32 cellular contexts compared by ENCODE assay signal in the genomic region with DNA sequence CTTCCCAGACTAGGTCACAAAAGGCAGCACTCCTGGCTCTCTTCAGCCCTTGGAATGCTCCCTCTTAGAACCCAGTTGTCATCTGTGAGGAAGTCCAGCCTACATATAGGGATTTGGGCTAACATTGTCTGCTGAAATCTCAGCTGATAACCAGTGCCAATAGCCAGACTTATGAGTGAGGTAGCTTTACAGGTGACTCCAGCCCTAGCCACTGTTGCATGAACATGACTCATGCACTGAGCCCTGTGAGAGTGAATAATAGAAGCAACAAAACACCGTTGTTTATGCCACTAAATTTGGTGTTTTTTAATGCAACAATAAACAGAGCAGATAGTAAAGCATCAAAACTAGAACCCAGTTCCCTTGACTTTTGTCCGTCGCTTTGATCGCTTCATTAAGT.
"Had no signal": no experiment of that assay in that cellular context is flagged by ENCODE, and none has a peak within 500 bp of the region (broad histone marks: within the 10 kb centered on the region; RNA-seq: fewer than 3 reads in every experiment).

No MANE protein-coding gene starts in this region.

- H3K9me3 ChIP-seq: adrenal gland, body of pancreas, colonic mucosa, gastrocnemius medialis, heart left ventricle had no signal

- ATAC-seq: activated CD8-positive, alpha-beta T cell treated with anti-CD3 and anti-CD28 coated beads for 36 hours; activated naive CD8-positive, alpha-beta T cell treated with anti-CD3 and anti-CD28 coated beads, Interleukin-2, amount 50 U/mL, for 24 hours; body of pancreas; esophagus mucosa; foreskin keratinocyte; gastrocnemius medialis; heart left ventricle; WTC11 had no signal

- H3K27me3 Mint-ChIP-seq: activated CD8-positive, alpha-beta T cell treated with anti-CD3 and anti-CD28 coated beads for 36 hours; activated naive CD8-positive, alpha-beta T cell treated with anti-CD3 and anti-CD28 coated beads, Interleukin-2, amount 50 U/mL, for 24 hours had no signal

- DNase-seq: activated CD4-positive, alpha-beta T cell treated with anti-CD3 and anti-CD28 coated beads for 48 hours; activated CD4-positive, alpha-beta T cell treated with anti-CD3 and anti-CD28 coated beads, Interleukin-2, amount 50 U/mL, for 1 hour; activated CD4-positive, alpha-beta T cell treated with anti-CD3 and anti-CD28 coated beads, Interleukin-2, amount 50 U/mL, for 48 hours; activated CD8-positive, alpha-beta memory T cell treated with anti-CD3 and anti-CD28 coated beads for 24 hours; activated CD8-positive, alpha-beta memory T cell treated with anti-CD3 and anti-CD28 coated beads, Interleukin-2, amount 50 U/mL, for 4 hours; activated CD8-positive, alpha-beta T cell treated with anti-CD3 and anti-CD28 coated beads for 36 hours; activated effector memory CD4-positive, alpha-beta T cell treated with anti-CD3 and anti-CD28 coated beads, Interleukin-2, amount 50 U/mL, for 16 hours; activated naive CD4-positive, alpha-beta T cell treated with anti-CD3 and anti-CD28 coated beads for 36 hours; activated naive CD8-positive, alpha-beta T cell treated with anti-CD3 and anti-CD28 coated beads for 36 hours; activated naive CD8-positive, alpha-beta T cell treated with anti-CD3 and anti-CD28 coated beads, Interleukin-2, amount 50 U/mL, for 24 hours; activated T-cell treated with anti-CD3 and anti-CD28 coated beads, Interleukin-2, amount 50 U/mL, for 1 hour; activated T-cell treated with anti-CD3 and anti-CD28 coated beads, Interleukin-2, amount 50 U/mL, for 48 hours; adrenal gland; amygdala; aorta; body of pancreas; central memory CD4-positive, alpha-beta T cell; cerebellar nuclear complex; colonic mucosa; effector CD8-positive, alpha-beta T cell; foreskin keratinocyte; gastrocnemius medialis; glutamatergic neuron; heart left ventricle; T-helper 2 cell had no signal

- H3K27me3 ChIP-seq: adrenal gland, body of pancreas, cardiac muscle cell, colonic mucosa, foreskin keratinocyte, gastrocnemius medialis had no signal

- H3K36me3 Mint-ChIP-seq: activated naive CD4-positive, alpha-beta T cell treated with anti-CD3 and anti-CD28 coated beads, Interleukin-2, amount 50 U/mL, for 24 hours; activated naive CD8-positive, alpha-beta T cell treated with anti-CD3 and anti-CD28 coated beads for 36 hours; WTC11 had no signal

- H3K4me3 Mint-ChIP-seq: activated CD8-positive, alpha-beta T cell treated with anti-CD3 and anti-CD28 coated beads for 36 hours; activated naive CD4-positive, alpha-beta T cell treated with anti-CD3 and anti-CD28 coated beads for 36 hours; activated naive CD4-positive, alpha-beta T cell treated with anti-CD3 and anti-CD28 coated beads, Interleukin-2, amount 50 U/mL, for 24 hours; activated naive CD8-positive, alpha-beta T cell treated with anti-CD3 and anti-CD28 coated beads for 36 hours; activated naive CD8-positive, alpha-beta T cell treated with anti-CD3 and anti-CD28 coated beads, Interleukin-2, amount 50 U/mL, for 24 hours; activated T-helper 1 cell treated with anti-CD3 and anti-CD28 coated beads, Interleukin-12 subunit alpha, Interleukin-12 subunit beta, Interleukin-2, Interleukin-4 antibody, amounts not matched to agents 30 ng/mL and 10 ng/mL and 1 ng/mL, durations not matched to agents 14 hours and 24 hours and 36 hours; WTC11 had no signal

- H3K27ac ChIP-seq: adrenal gland, body of pancreas, cardiac muscle cell, colonic mucosa, foreskin keratinocyte, gastrocnemius medialis, heart left ventricle, VCaP had no signal

- H3K36me3 ChIP-seq: adrenal gland, cardiac muscle cell, colonic mucosa, gastrocnemius medialis, heart left ventricle had no signal

- H3K9me3 Mint-ChIP-seq: activated CD8-positive, alpha-beta T cell treated with anti-CD3 and anti-CD28 coated beads for 36 hours; activated naive CD4-positive, alpha-beta T cell treated with anti-CD3 and anti-CD28 coated beads for 36 hours; activated naive CD4-positive, alpha-beta T cell treated with anti-CD3 and anti-CD28 coated beads, Interleukin-2, amount 50 U/mL, for 24 hours; activated naive CD8-positive, alpha-beta T cell treated with anti-CD3 and anti-CD28 coated beads for 36 hours; activated T-helper 1 cell treated with anti-CD3 and anti-CD28 coated beads, Interleukin-12 subunit alpha, Interleukin-12 subunit beta, Interleukin-2, Interleukin-4 antibody, amounts not matched to agents 30 ng/mL and 10 ng/mL and 1 ng/mL, durations not matched to agents 14 hours and 24 hours and 36 hours had no signal

- H3K4me1 ChIP-seq: adrenal gland, body of pancreas, colonic mucosa, foreskin keratinocyte, gastrocnemius medialis, heart left ventricle had no signal

- H3K4me1 Mint-ChIP-seq: activated naive CD4-positive, alpha-beta T cell treated with anti-CD3 and anti-CD28 coated beads, Interleukin-2, amount 50 U/mL, for 24 hours; activated naive CD8-positive, alpha-beta T cell treated with anti-CD3 and anti-CD28 coated beads for 36 hours; activated naive CD8-positive, alpha-beta T cell treated with anti-CD3 and anti-CD28 coated beads, Interleukin-2, amount 50 U/mL, for 24 hours had no signal

- H3K27ac Mint-ChIP-seq: activated CD8-positive, alpha-beta T cell treated with anti-CD3 and anti-CD28 coated beads for 36 hours; activated naive CD4-positive, alpha-beta T cell treated with anti-CD3 and anti-CD28 coated beads for 36 hours; activated naive CD4-positive, alpha-beta T cell treated with anti-CD3 and anti-CD28 coated beads, Interleukin-2, amount 50 U/mL, for 24 hours; activated naive CD8-positive, alpha-beta T cell treated with anti-CD3 and anti-CD28 coated beads for 36 hours; activated naive CD8-positive, alpha-beta T cell treated with anti-CD3 and anti-CD28 coated beads, Interleukin-2, amount 50 U/mL, for 24 hours; activated T-helper 1 cell treated with anti-CD3 and anti-CD28 coated beads, Interleukin-12 subunit alpha, Interleukin-12 subunit beta, Interleukin-2, Interleukin-4 antibody, amounts not matched to agents 30 ng/mL and 10 ng/mL and 1 ng/mL, durations not matched to agents 14 hours and 24 hours and 36 hours; activated T-helper 2 cell treated with anti-CD3 and anti-CD28 coated beads, Interferon-gamma antibody, Interleukin-2, Interleukin-4, amounts not matched to agents 10 μg/mL and 5 μg/mL and 100 μg/mL, durations not matched to agents 14 hours and 24 hours and 36 hours; WTC11 had no signal

- H3K4me3 ChIP-seq: adrenal gland, body of pancreas, cardiac muscle cell, colonic mucosa, gastrocnemius medialis, heart left ventricle had no signal
